In genomic region chr19:44573183-44573582, GRCh38 we compare ENCODE assay signal across 24 cellular contexts. TPM values are rescaled to one million over a fixed set of nuclear protein-coding genes. Genes with fewer than 3 reads are reported as not detected.
DNase-seq lines count a peak whose midpoint lies in the region; ATAC-seq, FAIRE-seq and TF ChIP-seq lines count a peak whose summit lies in the region.
"Had no signal": no experiment of that assay in that cellular context is flagged by ENCODE, and none has a peak within 500 bp of the region (broad histone marks: within the 10 kb centered on the region; RNA-seq: fewer than 3 reads in every experiment).

No MANE protein-coding gene starts in this region.

- H3K27ac ChIP-seq in HepG2 (ENCODE audit: extremely low read length, insufficient read depth, low read length) (no peak overlapping the region), right lobe of liver (no peak overlapping the region), SK-N-MC (peak overlapping the region; percentile 76), hepatocyte (peak overlapping the region; percentile 5), testis (no peak overlapping the region)
- H3K27ac ChIP-seq: 22Rv1 had no signal

- intact Hi-C loops in HepG2 (cut with micrococcal nuclease; ENCODE audit: unreplicated experiment) = loop anchor here (5.0 kb wide), 1 partner anchor 199 kb away; no protein-coding TSS in a partner anchor
- intact Hi-C loops in right lobe of liver (cut with DNase I) = loop anchor here in 1 of 2 donors (10.0 kb wide), 1 partner anchor 192 kb away; no protein-coding TSS in a partner anchor
- intact Hi-C loops in CD14-positive monocyte (cut with micrococcal nuclease) = loop anchor here (5.0 to 10.0 kb wide), 5 partner anchors 142 to 379 kb away; partner anchors contain the start of gene NECTIN2 (in 2 of the 2)
- intact Hi-C loops in testis (cut with DNase I; ENCODE audit: low total_unique reads) = loop anchor here (10.0 kb wide), 1 partner anchor 82 kb away; no protein-coding TSS in a partner anchor

- H2AFZ ChIP-seq in HepG2 (ENCODE audit: low read length) (no peak overlapping the region), hepatocyte (no peak overlapping the region)

- no peak for FAIRE-seq in HepG2 (lab: Jason Lieb, UNC)
- FAIRE-seq: A204.1, G401.6, GM12892 had no signal

- no peak for ATAC-seq in HepG2
- ATAC-seq in right lobe of liver = no peak
- ATAC-seq: CD8-positive, alpha-beta T cell; HCT116 had no signal

- H3K9me3 Mint-ChIP-seq in osteocyte (ENCODE audit: unreplicated experiment) = no peaks in the 10 kb centered on the region
- peaks cover 0 to 2% (median 0%) of the 10 kb centered on the region in 7 donors for H3K9me3 Mint-ChIP-seq in CD14-positive monocyte
- H3K9me3 Mint-ChIP-seq: H9 had no signal

- H3K27me3 ChIP-seq in HepG2 (ENCODE audit: control insufficient read depth in 1 of 2, insufficient read depth in 2 of 2, low read length in 2 of 2) = no peaks in the 10 kb centered on the region
- no peaks in the 10 kb centered on the region for H3K27me3 ChIP-seq in right lobe of liver
- H3K27me3 ChIP-seq in hepatocyte = no peaks in the 10 kb centered on the region
- no peaks in the 10 kb centered on the region for H3K27me3 ChIP-seq in H7 (ENCODE audit: control insufficient read depth, insufficient read depth, low read length)
- no peaks in the 10 kb centered on the region for H3K27me3 ChIP-seq in testis
- H3K27me3 ChIP-seq: BE2C had no signal

- H3K4me3 ChIP-seq in HepG2 (replicated peaks in 1 of 3; ENCODE audit: insufficient read depth in 1 of 3, low read depth in 2 of 3, low read length in 3 of 3) (no peak overlapping the region), right lobe of liver (no peak overlapping the region), SK-N-MC (peak overlapping the region; percentile 51), hepatocyte (no peak overlapping the region), H7 (ENCODE audit: insufficient read depth, low read depth, low read length) (no peak overlapping the region), testis (no peak overlapping the region)

- peaks cover 21% of the 10 kb centered on the region for H3K27me3 Mint-ChIP-seq in osteocyte (ENCODE audit: unreplicated experiment)
- peaks cover 2 to 17% (median 11%) of the 10 kb centered on the region in 3 donors for H3K27me3 Mint-ChIP-seq in CD14-positive monocyte (ENCODE audit: low read depth in 3 of 3)
- H3K27me3 Mint-ChIP-seq: CD4-positive, CD25-positive, alpha-beta regulatory T cell had no signal

- H3K9me3 ChIP-seq in HepG2 (ENCODE audit: low read length) = no peaks in the 10 kb centered on the region
- H3K9me3 ChIP-seq in right lobe of liver = no peaks in the 10 kb centered on the region
- no peaks in the 10 kb centered on the region for H3K9me3 ChIP-seq in SK-N-MC (ENCODE audit: low read depth, low read length)
- H3K9me3 ChIP-seq in hepatocyte (ENCODE audit: low read depth) = no peaks in the 10 kb centered on the region
- no peaks in the 10 kb centered on the region for H3K9me3 ChIP-seq in testis
- H3K9me3 ChIP-seq: BE2C, Caco-2 had no signal

- no TSS peak for BruUV-seq in HepG2 (replicated peaks; lab: Mats Ljungman, UMichigan)

- CTCF ChIA-PET in HepG2 (lab: Yijun Ruan, JAX; ENCODE audit: low intra/inter-chr PET ratio, low total read pairs) = no interaction called here

- H3K9ac ChIP-seq in HepG2 (ENCODE audit: insufficient read depth, low read depth, low read length) (no peak overlapping the region), SK-N-MC (ENCODE audit: insufficient read length) (peak overlapping the region; percentile 29)

- 96% methylated on average over 4 of the region's 4 CpGs for WGBS in HepG2 (ENCODE audit: low lambda C conversion rate)
- 87% methylated on average over 4 of the region's 4 CpGs for WGBS in right lobe of liver (ENCODE audit: insufficient coverage, low coverage, low lambda C conversion rate, missing lambda C conversion rate)
- 95% methylated on average over 4 of the region's 4 CpGs for WGBS in hepatocyte (ENCODE audit: low lambda C conversion rate, missing lambda C conversion rate)
- WGBS in testis, 2 donors = 83 to 86% methylated on average over 4 of the region's 4 CpGs

- H3K4me1 ChIP-seq in HepG2 (ENCODE audit: insufficient read depth, low read length) (peaks cover 36% of the 10 kb centered on the region), right lobe of liver (peaks cover 0 to 13% (median 6%) of the 10 kb centered on the region in 4 donors), hepatocyte (ENCODE audit: insufficient read depth) (peaks cover 6% of the 10 kb centered on the region), testis (no peaks in the 10 kb centered on the region)
- H3K4me1 ChIP-seq: BE2C had no signal

- H3K4me2 ChIP-seq in HepG2 (ENCODE audit: low read depth, low read length) (no peak overlapping the region), hepatocyte (peak overlapping the region; percentile 45)

- in situ Hi-C loops in HepG2 (cut with HindIII; ENCODE audit: extremely low pct_ligation_motif_present, low pct_unique_long_range_greater_than_20kb) = loop anchor here (5.0 to 10.0 kb wide), 2 partner anchors 84 to 202 kb away; partner anchors contain the start of gene CBLC

- H3K27ac Mint-ChIP-seq in osteocyte (ENCODE audit: unreplicated experiment) (no peak overlapping the region), CD14-positive monocyte (no peak overlapping the region)
- H3K27ac Mint-ChIP-seq: CD4-positive, CD25-positive, alpha-beta regulatory T cell; CD8-positive, alpha-beta T cell; H9 had no signal

- H3K4me3 Mint-ChIP-seq in osteocyte (ENCODE audit: unreplicated experiment) = no peak overlapping the region
- no peak overlapping the region for H3K4me3 Mint-ChIP-seq in CD14-positive monocyte
- H3K4me3 Mint-ChIP-seq: CD4-positive, CD25-positive, alpha-beta regulatory T cell; CD8-positive, alpha-beta T cell; H9 had no signal

- H3K79me2 ChIP-seq in HepG2 (ENCODE audit: insufficient read depth, low read length) (no peaks in the 10 kb centered on the region), hepatocyte (no peaks in the 10 kb centered on the region)

- H3K36me3 ChIP-seq in HepG2 (replicated peaks in 1 of 2; ENCODE audit: control insufficient read depth in 1 of 2, insufficient read depth in 2 of 2, low read length in 2 of 2) (no peaks in the 10 kb centered on the region), right lobe of liver (no peaks in the 10 kb centered on the region), SK-N-MC (ENCODE audit: insufficient read depth, low read length) (no peaks in the 10 kb centered on the region), hepatocyte (replicated peaks; ENCODE audit: insufficient read depth, low read depth) (no peaks in the 10 kb centered on the region), H7 (replicated peaks; ENCODE audit: control insufficient read depth, insufficient read depth, low read length) (no peaks in the 10 kb centered on the region), testis (ENCODE audit: low read depth, missing control alignments) (no peaks in the 10 kb centered on the region)
- H3K36me3 ChIP-seq: BE2C had no signal

- no peak for TF ChIP-seq POLR2A in HepG2 (IDR thresholded peaks at IDR 0.05; ENCODE audit: insufficient read depth in 1 of 2, low read depth in 2 of 2, low read length in 2 of 2)
- TF ChIP-seq POLR2A in right lobe of liver (IDR thresholded peaks at IDR 0.05) = no peak
- TF ChIP-seq POLR2A in testis (IDR thresholded peaks at IDR 0.05) = no peak

- H3K36me3 Mint-ChIP-seq in osteocyte (ENCODE audit: unreplicated experiment) (no peaks in the 10 kb centered on the region), CD14-positive monocyte (no peaks in the 10 kb centered on the region)
- H3K36me3 Mint-ChIP-seq: CD4-positive, CD25-positive, alpha-beta regulatory T cell; CD8-positive, alpha-beta T cell had no signal

- no peaks in the 10 kb centered on the region for H4K20me1 ChIP-seq in HepG2 (ENCODE audit: insufficient read depth, low read length)
- no peaks in the 10 kb centered on the region for H4K20me1 ChIP-seq in hepatocyte (ENCODE audit: insufficient read depth, poor library complexity, severe bottlenecking)

- H3K9me2 ChIP-seq in hepatocyte (replicated peaks; ENCODE audit: insufficient read depth) = no peaks in the 10 kb centered on the region

- TF ChIP-seq CTCF in HepG2 (CRISPR knock-in tag; IDR thresholded peaks at IDR 0.05) (no peak), right lobe of liver (IDR thresholded peaks at IDR 0.05) (no peak), hepatocyte (IDR thresholded peaks at IDR 0.05; ENCODE audit: poor library complexity) (no peak), osteocyte (IDR thresholded peaks at IDR 0.05) (no peak), CD14-positive monocyte (IDR thresholded peaks at IDR 0.05) (no peak), testis (IDR thresholded peaks at IDR 0.05) (no peak)

- no peak for TF ChIP-seq RAD21 in HepG2 (CRISPR knock-in tag; IDR thresholded peaks at IDR 0.05)

- H3K4me1 Mint-ChIP-seq in osteocyte (ENCODE audit: unreplicated experiment) (peaks cover 6% of the 10 kb centered on the region), CD14-positive monocyte (peaks cover 10% of the 10 kb centered on the region)
- H3K4me1 Mint-ChIP-seq: CD4-positive, CD25-positive, alpha-beta regulatory T cell had no signal

- TF ChIP-seq EP300 in HepG2 (IDR thresholded peaks at IDR 0.05; ENCODE audit: low read depth in 2 of 2, low read length in 2 of 2) (no peak), HepG2 (CRISPR knock-in tag; IDR thresholded peaks at IDR 0.05; ENCODE audit: borderline replicate concordance) (no peak)

- POLR2A ChIA-PET in HepG2 (lab: Yijun Ruan, JAX) = no interaction called here

- no peak for DNase-seq in HepG2 (ENCODE audit: low spot score)
- DNase-seq in right lobe of liver = no peak
- no peak for DNase-seq in SK-N-MC (ENCODE audit: low read depth, low spot score)
- DNase-seq in hepatocyte (ENCODE audit: low spot score) = no peak
- peak; percentile 7 for DNase-seq in osteocyte (ENCODE audit: extremely low spot score, unreplicated experiment)
- no peak for DNase-seq in CD14-positive monocyte (ENCODE audit: low spot score)
- no peak for DNase-seq in H7
- DNase-seq in testis = no peak
- DNase-seq: ACHN; AML-193; BE2C; C1 segment of cervical spinal cord; Caco-2; CD4-positive, CD25-positive, alpha-beta regulatory T cell; CD8-positive, alpha-beta T cell; DMS153; DND-41; GOT3; H9 had no signal

RNA-seq across cellular contexts. Expression of gene IGSF23, which starts 40.2 kb away (rescaled TPM):
- 2.3 and 3.4 TPM in 2 replicates for total RNA-seq in HepG2 (2016; rRNA removed; fragmentation: Illumina TruSeq; extraction: Trizol)
- total RNA-seq in HepG2 (2016; cell fraction: cytosol; rRNA removed; fragmentation: Illumina TruSeq; extraction: Trizol; ENCODE audit: low read depth) = 2.7 and 3.5 TPM in 2 replicates
- 2.3 and 3.6 TPM in 2 replicates for total RNA-seq in HepG2 (2016; cell fraction: insoluble cytoplasmic fraction; rRNA removed; fragmentation: Illumina TruSeq; extraction: Trizol)
- 3.3 and 4.5 TPM in 2 replicates for total RNA-seq in HepG2 (2016; cell fraction: membrane; rRNA removed; fragmentation: Illumina TruSeq; extraction: Trizol)
- 2.9 and 3.3 TPM in 2 replicates for total RNA-seq in HepG2 (2016; cell fraction: nucleus; rRNA removed; fragmentation: Illumina TruSeq; extraction: Trizol)
- 8.8 and 13.2 TPM in 2 replicates for polyA plus RNA-seq in HepG2 (2011; rRNA removed)
- polyA plus RNA-seq in HepG2 (2011; cell fraction: cytosol; rRNA removed) = 4.8 and 4.9 TPM in 2 replicates
- 2.1 and 7.8 TPM in 2 replicates for polyA plus RNA-seq in HepG2 (2011; cell fraction: nucleus; rRNA removed)
- 6.8 and 14.5 TPM in 2 replicates for polyA plus RNA-seq in HepG2 (2012)
- 2.5 and 3.3 TPM in 2 replicates for polyA plus RNA-seq in HepG2 (2016; cell fraction: cytosol; fragmentation: Illumina TruSeq; extraction: Trizol; ENCODE audit: low read depth)
- 1.6 and 3.8 TPM in 2 replicates for polyA plus RNA-seq in HepG2 (2016; cell fraction: insoluble cytoplasmic fraction; fragmentation: Illumina TruSeq; extraction: Trizol; ENCODE audit: low read depth)
- polyA plus RNA-seq in HepG2 (2016; cell fraction: membrane; fragmentation: Illumina TruSeq; extraction: Trizol; ENCODE audit: low read depth) = 3.3 and 3.9 TPM in 2 replicates
- 2.7 and 4.2 TPM in 2 replicates for polyA plus RNA-seq in HepG2 (2016; cell fraction: nucleus; fragmentation: Illumina TruSeq; extraction: Trizol; ENCODE audit: insufficient read depth, low read depth)
- polyA minus RNA-seq in HepG2 (2011; rRNA and poly(A)+ RNA removed; ENCODE audit: low replicate concordance) = 23.1 TPM in 1 of 2 replicates, not detected in the other
- polyA minus RNA-seq in HepG2 (2011; cell fraction: cytosol; rRNA and poly(A)+ RNA removed) = 0.99 and 1.8 TPM in 2 replicates
- 3.9 and 9.3 TPM in 2 replicates for polyA minus RNA-seq in HepG2 (2011; cell fraction: nucleus; rRNA and poly(A)+ RNA removed)
- 10 to 100 TPM in 3 of 6 experiments, 1 to 10 TPM in 3; 4.4 to 15.2 (median 9.0) TPM for total RNA-seq in right lobe of liver
- 2.1 TPM in 2 replicates for total RNA-seq in hepatocyte
- polyA plus RNA-seq in hepatocyte = 0.21 and 3.8 TPM in 2 replicates
- total RNA-seq in osteocyte = not detected in 2 replicates
- polyA plus RNA-seq in CD14-positive monocyte = under 1 TPM; 0.44 to 0.46 TPM
- total RNA-seq in H7 (2014; rRNA removed; shearing (Covaris generic)) = not detected in 2 replicates
- total RNA-seq in testis = under 1 TPM; 0.37 to 0.79 TPM
- polyA plus RNA-seq in testis (ENCODE audit: insufficient read depth, low read depth, low replicate concordance) = not detected
- total RNA-seq: CD4-positive, CD25-positive, alpha-beta regulatory T cell; CD8-positive, alpha-beta T cell; H9 had no signal
- polyA plus RNA-seq: CD4-positive, CD25-positive, alpha-beta regulatory T cell had no signal

RNA-seq across cellular contexts. Expression of gene CEACAM20, which starts 43.7 kb away (rescaled TPM):
- not detected in 2 replicates for total RNA-seq in HepG2 (2016; rRNA removed; fragmentation: Illumina TruSeq; extraction: Trizol)
- total RNA-seq in HepG2 (2016; cell fraction: cytosol; rRNA removed; fragmentation: Illumina TruSeq; extraction: Trizol; ENCODE audit: low read depth) = not detected in 2 replicates
- not detected in 2 replicates for total RNA-seq in HepG2 (2016; cell fraction: insoluble cytoplasmic fraction; rRNA removed; fragmentation: Illumina TruSeq; extraction: Trizol)
- not detected in 2 replicates for total RNA-seq in HepG2 (2016; cell fraction: membrane; rRNA removed; fragmentation: Illumina TruSeq; extraction: Trizol)
- not detected in 2 replicates for total RNA-seq in HepG2 (2016; cell fraction: nucleus; rRNA removed; fragmentation: Illumina TruSeq; extraction: Trizol)
- polyA plus RNA-seq in HepG2 (2011; rRNA removed) = 0.04 and 0.12 TPM in 2 replicates
- polyA plus RNA-seq in HepG2 (2011; cell fraction: cytosol; rRNA removed) = not detected in 2 replicates
- polyA plus RNA-seq in HepG2 (2011; cell fraction: nucleus; rRNA removed) = 0.19 TPM in 1 of 2 replicates, not detected in the other
- not detected in 2 replicates for polyA plus RNA-seq in HepG2 (2012)
- polyA plus RNA-seq in HepG2 (2016; cell fraction: cytosol; fragmentation: Illumina TruSeq; extraction: Trizol; ENCODE audit: low read depth) = not detected in 2 replicates
- polyA plus RNA-seq in HepG2 (2016; cell fraction: insoluble cytoplasmic fraction; fragmentation: Illumina TruSeq; extraction: Trizol; ENCODE audit: low read depth) = not detected in 2 replicates
- polyA plus RNA-seq in HepG2 (2016; cell fraction: membrane; fragmentation: Illumina TruSeq; extraction: Trizol; ENCODE audit: low read depth) = not detected in 2 replicates
- polyA plus RNA-seq in HepG2 (2016; cell fraction: nucleus; fragmentation: Illumina TruSeq; extraction: Trizol; ENCODE audit: insufficient read depth, low read depth) = not detected in 2 replicates
- 0.16 TPM in 1 of 2 replicates, not detected in the other for polyA minus RNA-seq in HepG2 (2011; rRNA and poly(A)+ RNA removed; ENCODE audit: low replicate concordance)
- not detected in 2 replicates for polyA minus RNA-seq in HepG2 (2011; cell fraction: cytosol; rRNA and poly(A)+ RNA removed)
- 0.37 TPM in 1 of 2 replicates, not detected in the other for polyA minus RNA-seq in HepG2 (2011; cell fraction: nucleus; rRNA and poly(A)+ RNA removed)
- under 1 TPM in 3 of 6 experiments, not detected in 3; 0.14 to 0.31 (median 0.16) TPM for total RNA-seq in right lobe of liver
- 1.5 and 1.6 TPM in 2 replicates for total RNA-seq in hepatocyte
- 0.24 and 0.39 TPM in 2 replicates for polyA plus RNA-seq in hepatocyte
- total RNA-seq in osteocyte = not detected in 2 replicates
- not detected for polyA plus RNA-seq in CD14-positive monocyte
- not detected in 2 replicates for total RNA-seq in H7 (2014; rRNA removed; shearing (Covaris generic))
- total RNA-seq in testis = under 1 TPM; 0.62 to 0.87 TPM
- 0.53 TPM for polyA plus RNA-seq in testis (ENCODE audit: insufficient read depth, low read depth, low replicate concordance)
- total RNA-seq: Caco-2; CD4-positive, CD25-positive, alpha-beta regulatory T cell; CD8-positive, alpha-beta T cell; H9 had no signal
- polyA plus RNA-seq: CD4-positive, CD25-positive, alpha-beta regulatory T cell had no signal

Comparison
In these comparisons a context has a peak if more than half of its experiments do, and no peak if none do; other contexts are left out.
1. H3K27ac ChIP-seq: peak in SK-N-MC (single experiment) and hepatocyte (single experiment); none in HepG2 (single experiment), right lobe of liver (0 of 3) and testis (0 of 2).